In the genomic region with DNA sequence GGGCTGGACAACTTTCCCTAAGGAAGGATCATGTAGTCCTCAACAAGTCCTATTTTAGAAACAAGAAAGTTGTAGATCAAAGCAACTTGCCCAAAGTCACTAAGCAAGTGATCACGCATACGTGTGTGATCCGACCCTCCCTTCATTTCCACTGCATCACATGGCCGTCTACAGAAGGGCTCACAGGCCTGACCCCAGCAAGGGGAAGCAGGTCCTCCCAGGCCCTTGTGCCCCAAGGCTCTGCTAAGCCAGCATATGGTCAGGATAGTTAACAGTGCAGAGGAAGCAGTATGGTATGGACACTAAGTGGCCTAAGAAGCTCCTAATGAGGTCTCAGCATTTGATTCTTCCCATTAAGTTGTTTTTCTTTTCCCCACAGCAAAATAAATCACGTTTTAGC, we compare ENCODE assay signal across 19 cellular contexts. TPM values are rescaled to one million over a fixed set of nuclear protein-coding genes. Genes with fewer than 3 reads are reported as not detected.
A peak's percentile ranks its signal among the peaks of the same experiment; 100 is the strongest.
DNase-seq lines count a peak whose midpoint lies in the region; ATAC-seq, FAIRE-seq and TF ChIP-seq lines count a peak whose summit lies in the region.
"Had no signal": no experiment of that assay in that cellular context is flagged by ENCODE, and none has a peak within 500 bp of the region (broad histone marks: within the 10 kb centered on the region; RNA-seq: fewer than 3 reads in every experiment).

No MANE protein-coding gene starts in this region.

- TF ChIP-seq EP300 in GM12878 (IDR thresholded peaks at IDR 0.05; ENCODE audit: borderline replicate concordance in 1 of 2, control insufficient read depth in 1 of 2, low read depth in 2 of 2, low read length in 2 of 2): no peak

- RAD21 ChIA-PET in GM12878 (lab: Charles Lee; ENCODE audit: unreplicated experiment): no interaction called here

- H3K4me1 Mint-ChIP-seq in glutamatergic neuron (ENCODE audit: low read depth, unreplicated experiment) (peaks cover 11% of the 10 kb centered on the region), MCF 10A (ENCODE audit: insufficient read depth, unreplicated experiment) (no peaks in the 10 kb centered on the region)
- H3K4me1 Mint-ChIP-seq in natural killer cell treated with Interleukin-12 subunit alpha and Interleukin-12 subunit beta and Interleukin-15 and Interleukin-18, amount 100 ng/mL, for 72 hours (ENCODE audit: low read depth in 2 of 2): peaks cover 2 to 9% of the 10 kb centered on the region in 2 donors

- peak overlapping the region; percentile 28 for H3K4me3 Mint-ChIP-seq in glutamatergic neuron (ENCODE audit: unreplicated experiment)
- no peak overlapping the region for H3K4me3 Mint-ChIP-seq in natural killer cell treated with Interleukin-12 subunit alpha and Interleukin-12 subunit beta and Interleukin-15 and Interleukin-18, amount 100 ng/mL, for 72 hours
- H3K4me3 Mint-ChIP-seq in MCF 10A (ENCODE audit: unreplicated experiment): no peak overlapping the region
- H3K4me3 Mint-ChIP-seq: CD4-positive, alpha-beta T cell; HFFc6 had no signal

- no peaks in the 10 kb centered on the region for H3K9me3 ChIP-seq in GM12878 (replicated peaks; ENCODE audit: control insufficient read depth, insufficient read depth, low read length)
- H3K9me3 ChIP-seq: A549, Caco-2, HAP-1 had no signal

- no peak for FAIRE-seq in GM12891 (lab: Jason Lieb, UNC)
- FAIRE-seq in GM12878 (lab: Jason Lieb, UNC): no peak
- no peak for FAIRE-seq in HTR-8/SVneo (lab: Jason Lieb, UNC)
- FAIRE-seq: A549, D721Med, G401.6 had no signal

- no peak overlapping the region for H2AFZ ChIP-seq in GM12878 (ENCODE audit: control insufficient read depth, low read depth, low read length)

- CTCF ChIA-PET in GM12878 (lab: Yijun Ruan, JAX): interaction anchor here (1.1 kb wide), 1 partner anchor 118 kb away, joined by 3 read pairs; no protein-coding TSS in a partner anchor
- CTCF ChIA-PET in MCF 10A (lab: Yijun Ruan, JAX): interaction anchor here (1.1 kb wide), 1 partner anchor 29 kb away, joined by 5 read pairs; no protein-coding TSS in a partner anchor

- intact Hi-C loops in GM12878 (cut with micrococcal nuclease; ENCODE audit: unreplicated experiment) (no loop called here), MCF 10A (cut with micrococcal nuclease) (no loop called here)

- no peak overlapping the region for H3K4me3 ChIP-seq in GM12878
- H3K4me3 ChIP-seq: A549, HAP-1 had no signal

- H3K27ac Mint-ChIP-seq in glutamatergic neuron (ENCODE audit: unreplicated experiment) (no peak overlapping the region), MCF 10A (ENCODE audit: low read depth, unreplicated experiment) (no peak overlapping the region)
- H3K27ac Mint-ChIP-seq in natural killer cell treated with Interleukin-12 subunit alpha and Interleukin-12 subunit beta and Interleukin-15 and Interleukin-18, amount 100 ng/mL, for 72 hours: no peak overlapping the region
- H3K27ac Mint-ChIP-seq: CD4-positive, alpha-beta T cell; HFFc6 had no signal

- H3K79me2 ChIP-seq in GM12878 (ENCODE audit: control insufficient read depth, insufficient read depth, low read length): no peaks in the 10 kb centered on the region

- SMC1A ChIA-PET in GM12878 (lab: Charles Lee; ENCODE audit: uncharacterized antibody, unreplicated experiment): interaction anchor here (0.5 kb wide), 1 partner anchor 139 kb away, joined by 3 read pairs; no protein-coding TSS in a partner anchor

- POLR2A ChIA-PET in GM12878 (lab: Charles Lee) (interaction anchor here (0.7 kb wide), 1 partner anchor 234 kb away, joined by 3 read pairs; no protein-coding TSS in a partner anchor), MCF 10A (lab: Yijun Ruan, JAX) (interaction anchor here (0.6 to 0.7 kb wide), 2 partner anchors 11 to 26 kb away, joined by 3 read pairs; no protein-coding TSS in a partner anchor)

- DNase-seq in GM12891 (ENCODE audit: insufficient read length, low spot score) (no peak), GM12878 (ENCODE audit: low read depth, low spot score) (no peak), glutamatergic neuron (no peak), MCF 10A (ENCODE audit: unreplicated experiment) (no peak), HTR-8/SVneo (ENCODE audit: insufficient read length, low spot score) (no peak)
- no peak for DNase-seq in natural killer cell treated with Interleukin-12 subunit alpha and Interleukin-12 subunit beta and Interleukin-15 and Interleukin-18, amount 100 ng/mL, for 72 hours (ENCODE audit: low spot score)
- DNase-seq: AML-193; Caco-2; CD4-positive, alpha-beta T cell; HFFc6 had no signal

- no peak for TF ChIP-seq POLR2A in GM12891 (IDR thresholded peaks at IDR 0.05; ENCODE audit: low read depth, low read length)
- TF ChIP-seq POLR2A in GM12878 (IDR thresholded peaks at IDR 0.05; ENCODE audit: low read depth, low read length): peak; percentile 35; the same call in 1 of the 2 replicates

- H3K9me3 Mint-ChIP-seq in glutamatergic neuron (ENCODE audit: unreplicated experiment): peaks cover 2% of the 10 kb centered on the region
- H3K9me3 Mint-ChIP-seq in natural killer cell treated with Interleukin-12 subunit alpha and Interleukin-12 subunit beta and Interleukin-15 and Interleukin-18, amount 100 ng/mL, for 72 hours: no peaks in the 10 kb centered on the region
- no peaks in the 10 kb centered on the region for H3K9me3 Mint-ChIP-seq in MCF 10A (ENCODE audit: unreplicated experiment)
- H3K9me3 Mint-ChIP-seq: CD4-positive, alpha-beta T cell; HFFc6 had no signal

- no peak overlapping the region for H3K9ac ChIP-seq in GM12878 (ENCODE audit: control insufficient read depth, insufficient read depth, low read length)
- H3K9ac ChIP-seq: KMS-11 had no signal

- H3K36me3 ChIP-seq in GM12878 (ENCODE audit: control insufficient read depth in 2 of 2, insufficient read depth in 2 of 2, low read length in 1 of 2): peaks cover 6 to 17% of the 10 kb centered on the region in 2 experiments; a peak in 3 of 4 replicates

- 87% methylated on average over 5 of the region's 5 CpGs for WGBS in GM12878 (ENCODE audit: insufficient coverage, insufficient replicate concordance, low lambda C conversion rate, missing lambda C conversion rate)

- peaks cover 2% of the 10 kb centered on the region for H3K27me3 Mint-ChIP-seq in glutamatergic neuron (ENCODE audit: unreplicated experiment)
- no peaks in the 10 kb centered on the region for H3K27me3 Mint-ChIP-seq in natural killer cell treated with Interleukin-12 subunit alpha and Interleukin-12 subunit beta and Interleukin-15 and Interleukin-18, amount 100 ng/mL, for 72 hours
- H3K27me3 Mint-ChIP-seq in MCF 10A (ENCODE audit: insufficient read depth, unreplicated experiment): no peaks in the 10 kb centered on the region
- H3K27me3 Mint-ChIP-seq: CD4-positive, alpha-beta T cell had no signal

- in situ Hi-C loops in GM12878 (cut with MboI): no loop called here

- H3K4me2 ChIP-seq in GM12878 (ENCODE audit: control insufficient read depth, insufficient read depth): no peak overlapping the region
- H3K4me2 ChIP-seq: A549, KMS-11 had no signal

- H4K20me1 ChIP-seq in GM12878 (ENCODE audit: control insufficient read depth, insufficient read depth): no peaks in the 10 kb centered on the region

- no TSS peak for BruUV-seq in GM12878 (replicated peaks; lab: Mats Ljungman, UMichigan)
- no TSS peak for BruUV-seq in MCF 10A (replicated peaks; lab: Mats Ljungman, UMichigan)

- TF ChIP-seq CTCF in 22Rv1 (IDR thresholded peaks at IDR 0.05) (no peak), GM12878 (IDR thresholded peaks at IDR 0.05 in 2 of 3, conservative IDR thresholded peaks at IDR 0.05 in 1 of 3; ENCODE audit: control insufficient read depth in 2 of 3, extremely low read depth in 1 of 3, insufficient read depth in 1 of 3, low read depth in 3 of 3, low read length in 3 of 3) (no peak), glutamatergic neuron (IDR thresholded peaks at IDR 0.05; ENCODE audit: partially characterized antibody, unreplicated experiment) (no peak), MCF 10A (IDR thresholded peaks at IDR 0.05; ENCODE audit: unreplicated experiment) (no peak)

- H3K36me3 Mint-ChIP-seq in glutamatergic neuron (ENCODE audit: unreplicated experiment) (no peaks in the 10 kb centered on the region), MCF 10A (ENCODE audit: insufficient read depth, unreplicated experiment) (peaks cover 29% of the 10 kb centered on the region)
- peaks cover 8% of the 10 kb centered on the region for H3K36me3 Mint-ChIP-seq in natural killer cell treated with Interleukin-12 subunit alpha and Interleukin-12 subunit beta and Interleukin-15 and Interleukin-18, amount 100 ng/mL, for 72 hours

- H3K27me3 ChIP-seq in GM12878 (replicated peaks in 1 of 2; ENCODE audit: control insufficient read depth in 2 of 2, insufficient read depth in 2 of 2, low read length in 1 of 2): no peaks in the 10 kb centered on the region

- H3K4me1 ChIP-seq in GM12878 (ENCODE audit: control insufficient read depth, insufficient read depth, low read length): no peaks in the 10 kb centered on the region
- H3K4me1 ChIP-seq: A549, Caco-2, HAP-1 had no signal

- TF ChIP-seq RAD21 in GM12878 (IDR thresholded peaks at IDR 0.05; ENCODE audit: insufficient read depth, low read depth, low read length): no peak

- H3K27ac ChIP-seq in 22Rv1 (peak overlapping the region; percentile 85), GM12878 (ENCODE audit: control insufficient read depth, insufficient read depth) (no peak overlapping the region)
- H3K27ac ChIP-seq: A549, C4-2B, KMS-11 had no signal

- ATAC-seq in GM12878 (no peak), HG02938 (IDR thresholded peaks at IDR 0.05; ENCODE audit: unreplicated experiment) (no peak)
- ATAC-seq in natural killer cell treated with Interleukin-12 subunit alpha and Interleukin-12 subunit beta and Interleukin-15 and Interleukin-18, amount 100 ng/mL, for 72 hours: no peak
- ATAC-seq: A549 had no signal

RNA-seq across cellular contexts. Expression of gene TFAP2E, which starts 24.8 kb away (rescaled TPM):
- 0.21 TPM for polyA plus RNA-seq in GM12891 (2012; ENCODE audit: low read depth, missing spikeins)
- total RNA-seq in GM12878 (2013; cell fraction: nucleolus; rRNA removed): 0.61 TPM in 1 of 2 replicates, not detected in the other
- total RNA-seq in GM12878 (2014; rRNA removed) (0.34 and 0.76 TPM in 2 replicates), GM12878 (2014; rRNA removed; fragmentation: Illumina TruSeq; extraction: Trizol) (0.27 and 0.60 TPM in 2 replicates), GM12878 (2021) (0.85 and 0.93 TPM in 2 replicates), glutamatergic neuron (ENCODE audit: unreplicated experiment) (1.1 TPM), MCF 10A (2022) (0.30 and 0.47 TPM in 2 replicates)
- 0.21 TPM for polyA plus RNA-seq in GM12878 (2011; ENCODE audit: low read depth)
- polyA plus RNA-seq in GM12878 (2011; rRNA removed) (0.10 TPM in 1 of 2 replicates, not detected in the other), GM12878 (2014; fragmentation: Illumina TruSeq; extraction: Trizol) (0.52 and 0.71 TPM in 2 replicates), GM12878 (2014; fragmentation: Nextera tagmentation; extraction: Ambion mirVana) (under 1 TPM; 0.22 to 0.52 TPM), GM12878 (2014; rRNA removed) (1.1 and 1.4 TPM in 2 replicates), GM12878 (2016; fragmentation: Nextera tagmentation; extraction: Ambion mirVana) (1 to 10 TPM in 1 of 2 experiments, under 1 TPM in 1; 0.24 to 1.0 TPM)
- 0.03 TPM in 1 of 2 replicates, not detected in the other for polyA plus RNA-seq in GM12878 (2011; cell fraction: cytosol; rRNA removed)
- 0.45 and 0.54 TPM in 2 replicates for polyA plus RNA-seq in GM12878 (2011; cell fraction: nucleus; rRNA removed)
- polyA plus RNA-seq in GM12878 (2012): 0.36 and 0.60 TPM in 2 replicates
- not detected in 2 replicates for polyA minus RNA-seq in GM12878 (2011; rRNA and poly(A)+ RNA removed)
- not detected in 2 replicates for polyA minus RNA-seq in GM12878 (2011; cell fraction: cytosol; rRNA and poly(A)+ RNA removed)
- not detected in 2 replicates for polyA minus RNA-seq in GM12878 (2011; cell fraction: nucleus; rRNA and poly(A)+ RNA removed)
- 1 to 10 TPM; 3.3 to 5.1 TPM for total RNA-seq in natural killer cell treated with Interleukin-12 subunit alpha and Interleukin-12 subunit beta and Interleukin-15 and Interleukin-18, amount 100 ng/mL, for 72 hours
- total RNA-seq: H4 had no signal

RNA-seq across cellular contexts. Expression of gene NCDN, which starts 40.3 kb away (rescaled TPM):
- 13.2 TPM for polyA plus RNA-seq in GM12891 (2012; ENCODE audit: low read depth, missing spikeins)
- 16.7 and 20.9 TPM in 2 replicates for total RNA-seq in GM12878 (2013; cell fraction: nucleolus; rRNA removed)
- 11.2 and 14.8 TPM in 2 replicates for total RNA-seq in GM12878 (2014; rRNA removed)
- total RNA-seq in GM12878 (2014; rRNA removed; fragmentation: Illumina TruSeq; extraction: Trizol): 5.3 and 6.0 TPM in 2 replicates
- 22.2 and 25.5 TPM in 2 replicates for total RNA-seq in GM12878 (2021)
- polyA plus RNA-seq in GM12878 (2011; ENCODE audit: low read depth): 5.6 TPM
- polyA plus RNA-seq in GM12878 (2011; rRNA removed): 1.9 and 5.4 TPM in 2 replicates
- 8.4 and 8.9 TPM in 2 replicates for polyA plus RNA-seq in GM12878 (2011; cell fraction: cytosol; rRNA removed)
- polyA plus RNA-seq in GM12878 (2011; cell fraction: nucleus; rRNA removed): 20.0 and 25.2 TPM in 2 replicates
- 13.0 and 13.5 TPM in 2 replicates for polyA plus RNA-seq in GM12878 (2012)
- polyA plus RNA-seq in GM12878 (2014; fragmentation: Illumina TruSeq; extraction: Trizol): 3.3 and 7.0 TPM in 2 replicates
- polyA plus RNA-seq in GM12878 (2014; fragmentation: Nextera tagmentation; extraction: Ambion mirVana): 1 to 10 TPM; 1.8 to 2.0 TPM
- polyA plus RNA-seq in GM12878 (2014; rRNA removed): 17.0 and 21.0 TPM in 2 replicates
- 10 to 100 TPM; 23.5 to 24.6 TPM for polyA plus RNA-seq in GM12878 (2016; fragmentation: Nextera tagmentation; extraction: Ambion mirVana)
- 5.9 and 6.7 TPM in 2 replicates for polyA minus RNA-seq in GM12878 (2011; rRNA and poly(A)+ RNA removed)
- polyA minus RNA-seq in GM12878 (2011; cell fraction: cytosol; rRNA and poly(A)+ RNA removed): 4.0 and 8.7 TPM in 2 replicates
- polyA minus RNA-seq in GM12878 (2011; cell fraction: nucleus; rRNA and poly(A)+ RNA removed): 9.8 and 12.9 TPM in 2 replicates
- 95.3 TPM for total RNA-seq in glutamatergic neuron (ENCODE audit: unreplicated experiment)
- 10 to 100 TPM; 42.2 to 59.6 TPM for total RNA-seq in natural killer cell treated with Interleukin-12 subunit alpha and Interleukin-12 subunit beta and Interleukin-15 and Interleukin-18, amount 100 ng/mL, for 72 hours
- total RNA-seq in MCF 10A (2022): 31.4 and 31.5 TPM in 2 replicates

RNA-seq across cellular contexts. Expression of gene KIAA0319L, which starts 40.7 kb away (rescaled TPM):
- 18.1 TPM for polyA plus RNA-seq in GM12891 (2012; ENCODE audit: low read depth, missing spikeins)
- 303 and 335 TPM in 2 replicates for total RNA-seq in GM12878 (2013; cell fraction: nucleolus; rRNA removed)
- total RNA-seq in GM12878 (2014; rRNA removed) (22.6 and 24.3 TPM in 2 replicates), GM12878 (2014; rRNA removed; fragmentation: Illumina TruSeq; extraction: Trizol) (20.7 and 22.1 TPM in 2 replicates), GM12878 (2021) (26.9 and 30.3 TPM in 2 replicates), glutamatergic neuron (ENCODE audit: unreplicated experiment) (74.7 TPM), MCF 10A (2022) (50.7 and 56.8 TPM in 2 replicates)
- 34.7 TPM for polyA plus RNA-seq in GM12878 (2011; ENCODE audit: low read depth)
- polyA plus RNA-seq in GM12878 (2011; rRNA removed) (57.8 and 63.2 TPM in 2 replicates), GM12878 (2014; fragmentation: Illumina TruSeq; extraction: Trizol) (26.7 and 35.3 TPM in 2 replicates), GM12878 (2014; fragmentation: Nextera tagmentation; extraction: Ambion mirVana) (1 to 10 TPM; 2.6 to 5.9 TPM), GM12878 (2014; rRNA removed) (23.6 and 26.1 TPM in 2 replicates), GM12878 (2016; fragmentation: Nextera tagmentation; extraction: Ambion mirVana) (10 to 100 TPM; 24.7 to 26.5 TPM)
- 48.5 and 52.4 TPM in 2 replicates for polyA plus RNA-seq in GM12878 (2011; cell fraction: cytosol; rRNA removed)
- polyA plus RNA-seq in GM12878 (2011; cell fraction: nucleus; rRNA removed): 87.3 and 100 TPM in 2 replicates
- 27.1 and 32.7 TPM in 2 replicates for polyA plus RNA-seq in GM12878 (2012)
- polyA minus RNA-seq in GM12878 (2011; rRNA and poly(A)+ RNA removed): 90.8 and 95.8 TPM in 2 replicates
- 14.3 and 21.3 TPM in 2 replicates for polyA minus RNA-seq in GM12878 (2011; cell fraction: cytosol; rRNA and poly(A)+ RNA removed)
- polyA minus RNA-seq in GM12878 (2011; cell fraction: nucleus; rRNA and poly(A)+ RNA removed): 82.8 and 101 TPM in 2 replicates
- total RNA-seq in natural killer cell treated with Interleukin-12 subunit alpha and Interleukin-12 subunit beta and Interleukin-15 and Interleukin-18, amount 100 ng/mL, for 72 hours: 10 to 100 TPM; 58.6 to 88.8 TPM

RNA-seq across cellular contexts. Expression of gene PSMB2, which starts 43.5 kb away (rescaled TPM):
- 71.7 TPM for polyA plus RNA-seq in GM12891 (2012; ENCODE audit: low read depth, missing spikeins)
- total RNA-seq in GM12878 (2013; cell fraction: nucleolus; rRNA removed): 19.3 and 19.8 TPM in 2 replicates
- total RNA-seq in GM12878 (2014; rRNA removed): 71.7 and 78.0 TPM in 2 replicates
- total RNA-seq in GM12878 (2014; rRNA removed; fragmentation: Illumina TruSeq; extraction: Trizol): 83.6 and 85.3 TPM in 2 replicates
- 115 and 120 TPM in 2 replicates for total RNA-seq in GM12878 (2021)
- polyA plus RNA-seq in GM12878 (2011; ENCODE audit: low read depth): 54.3 TPM
- 76.5 and 119 TPM in 2 replicates for polyA plus RNA-seq in GM12878 (2011; rRNA removed)
- 114 and 136 TPM in 2 replicates for polyA plus RNA-seq in GM12878 (2011; cell fraction: cytosol; rRNA removed)
- 51.7 and 60.1 TPM in 2 replicates for polyA plus RNA-seq in GM12878 (2011; cell fraction: nucleus; rRNA removed)
- 65.5 and 66.5 TPM in 2 replicates for polyA plus RNA-seq in GM12878 (2012)
- polyA plus RNA-seq in GM12878 (2014; fragmentation: Illumina TruSeq; extraction: Trizol): 169 and 187 TPM in 2 replicates
- 100 to 1,000 TPM; 289 to 299 TPM for polyA plus RNA-seq in GM12878 (2014; fragmentation: Nextera tagmentation; extraction: Ambion mirVana)
- polyA plus RNA-seq in GM12878 (2014; rRNA removed): 116 and 122 TPM in 2 replicates
- 100 to 1,000 TPM; 249 TPM for polyA plus RNA-seq in GM12878 (2016; fragmentation: Nextera tagmentation; extraction: Ambion mirVana)
- polyA minus RNA-seq in GM12878 (2011; rRNA and poly(A)+ RNA removed): 65.5 and 69.6 TPM in 2 replicates
- polyA minus RNA-seq in GM12878 (2011; cell fraction: cytosol; rRNA and poly(A)+ RNA removed): 39.6 and 50.9 TPM in 2 replicates
- 10.5 and 19.5 TPM in 2 replicates for polyA minus RNA-seq in GM12878 (2011; cell fraction: nucleus; rRNA and poly(A)+ RNA removed)
- total RNA-seq in glutamatergic neuron (ENCODE audit: unreplicated experiment): 85.8 TPM
- 100 to 1,000 TPM; 114 to 139 TPM for total RNA-seq in natural killer cell treated with Interleukin-12 subunit alpha and Interleukin-12 subunit beta and Interleukin-15 and Interleukin-18, amount 100 ng/mL, for 72 hours
- total RNA-seq in MCF 10A (2022): 82.6 and 93.9 TPM in 2 replicates
